ENCODE assay signal across 16 cellular contexts in genomic region chr2:127145255-127145899, GRCh38. TPM values are rescaled to one million over a fixed set of nuclear protein-coding genes. Genes with fewer than 3 reads are reported as not detected.
DNase-seq lines count a peak whose midpoint lies in the region; ATAC-seq, FAIRE-seq and TF ChIP-seq lines count a peak whose summit lies in the region.
"Had no signal": no experiment of that assay in that cellular context is flagged by ENCODE, and none has a peak within 500 bp of the region (broad histone marks: within the 10 kb centered on the region; RNA-seq: fewer than 3 reads in every experiment).

No MANE protein-coding gene starts in this region.

- no peak for FAIRE-seq in kidney (lab: Jason Lieb, UNC)

- H3K27me3 ChIP-seq in brain microvascular endothelial cell (replicated peaks) (no peaks in the 10 kb centered on the region), lower lobe of right lung (ENCODE audit: low read depth) (no peaks in the 10 kb centered on the region), transverse colon (no peaks in the 10 kb centered on the region)

- WGBS in transverse colon (ENCODE audit: low coverage in 1 of 2), 2 donors: 67% methylated on average over 1 of the region's 1 CpG; no CpG with 5 or more reads in 1 of the 2 donors

- TF ChIP-seq POLR2A in transverse colon (IDR thresholded peaks at IDR 0.05): no peak

- no peak overlapping the region for H3K27ac Mint-ChIP-seq in activated CD8-positive, alpha-beta memory T cell treated with anti-CD3 and anti-CD28 coated beads, Interleukin-2, amount 10 ng/mL, durations not matched to agents 7 days and 5 days
- H3K27ac Mint-ChIP-seq: activated naive CD4-positive, alpha-beta T cell treated with anti-CD3 and anti-CD28 coated beads, Interleukin-2, amount 10 ng/mL, durations not matched to agents 7 days and 5 days; effector memory CD8-positive, alpha-beta T cell had no signal

- no peaks in the 10 kb centered on the region for H3K36me3 Mint-ChIP-seq in activated CD8-positive, alpha-beta memory T cell treated with anti-CD3 and anti-CD28 coated beads, Interleukin-2, amount 10 ng/mL, durations not matched to agents 7 days and 5 days
- H3K36me3 Mint-ChIP-seq: activated naive CD4-positive, alpha-beta T cell treated with anti-CD3 and anti-CD28 coated beads, Interleukin-2, amount 10 ng/mL, durations not matched to agents 7 days and 5 days had no signal

- no peaks in the 10 kb centered on the region for H3K9me3 Mint-ChIP-seq in activated CD8-positive, alpha-beta memory T cell treated with anti-CD3 and anti-CD28 coated beads, Interleukin-2, amount 10 ng/mL, durations not matched to agents 7 days and 5 days (ENCODE audit: low read depth)
- H3K9me3 Mint-ChIP-seq: activated naive CD4-positive, alpha-beta T cell treated with anti-CD3 and anti-CD28 coated beads, Interleukin-2, amount 10 ng/mL, durations not matched to agents 7 days and 5 days; effector memory CD8-positive, alpha-beta T cell had no signal

- CTCF ChIA-PET in activated CD8-positive, alpha-beta memory T cell treated with anti-CD3 and anti-CD28 coated beads, Interleukin-2, amount 10 ng/mL, durations not matched to agents 7 days and 5 days (lab: Charles Lee): interaction anchor here (1.2 kb wide), 1 partner anchor 95 kb away, joined by 3 read pairs; no protein-coding TSS in a partner anchor

- H3K9ac ChIP-seq in kidney (ENCODE audit: low read length in 2 of 2): no peak overlapping the region

- in situ Hi-C loops in brain microvascular endothelial cell (cut with HindIII; ENCODE audit: low pct_ligation_motif_present, low sequenced_read_pairs): no loop called here
- in situ Hi-C loops in transverse colon (cut with MboI; ENCODE audit: low pct_ligation_motif_present in 1 of 4, low pct_unique_long_range_greater_than_20kb in 1 of 4, low sequenced_read_pairs in 3 of 4): no loop called here

- no peak overlapping the region for H3K4me3 Mint-ChIP-seq in activated CD8-positive, alpha-beta memory T cell treated with anti-CD3 and anti-CD28 coated beads, Interleukin-2, amount 10 ng/mL, durations not matched to agents 7 days and 5 days
- H3K4me3 Mint-ChIP-seq: activated naive CD4-positive, alpha-beta T cell treated with anti-CD3 and anti-CD28 coated beads, Interleukin-2, amount 10 ng/mL, durations not matched to agents 7 days and 5 days; effector memory CD8-positive, alpha-beta T cell; neural crest cell had no signal

- H3K4me1 Mint-ChIP-seq in activated CD8-positive, alpha-beta memory T cell treated with anti-CD3 and anti-CD28 coated beads, Interleukin-2, amount 10 ng/mL, durations not matched to agents 7 days and 5 days: no peaks in the 10 kb centered on the region
- H3K4me1 Mint-ChIP-seq: activated naive CD4-positive, alpha-beta T cell treated with anti-CD3 and anti-CD28 coated beads, Interleukin-2, amount 10 ng/mL, durations not matched to agents 7 days and 5 days had no signal

- peaks cover 10 to 12% of the 10 kb centered on the region in 2 donors for H3K4me1 ChIP-seq in kidney (ENCODE audit: control insufficient read depth in 1 of 2, insufficient read depth in 1 of 2, low read depth in 1 of 2, low read length in 2 of 2)
- H3K4me1 ChIP-seq in lower lobe of right lung: peaks cover 10% of the 10 kb centered on the region
- H3K4me1 ChIP-seq in transverse colon: peaks cover 0 to 6% (median 0%) of the 10 kb centered on the region in 4 donors

- no peak for TF ChIP-seq CTCF in brain microvascular endothelial cell (IDR thresholded peaks at IDR 0.05; ENCODE audit: low read depth, low read length, missing control alignments)
- no peak for TF ChIP-seq CTCF in kidney (IDR thresholded peaks at IDR 0.05; ENCODE audit: borderline replicate concordance, extremely low read depth, insufficient read depth)
- TF ChIP-seq CTCF in lower lobe of right lung (IDR thresholded peaks at IDR 0.05): no peak
- no peak for TF ChIP-seq CTCF in transverse colon (IDR thresholded peaks at IDR 0.05)

- H3K36me3 ChIP-seq in brain microvascular endothelial cell (replicated peaks) (no peaks in the 10 kb centered on the region), kidney (ENCODE audit: control insufficient read depth in 1 of 2, insufficient read depth in 2 of 2, low read length in 2 of 2) (no peaks in the 10 kb centered on the region), lower lobe of right lung (no peaks in the 10 kb centered on the region), transverse colon (no peaks in the 10 kb centered on the region)

- TF ChIP-seq EP300 in transverse colon (IDR thresholded peaks at IDR 0.05; ENCODE audit: low read depth): no peak

- ATAC-seq in activated CD8-positive, alpha-beta memory T cell treated with anti-CD3 and anti-CD28 coated beads, Interleukin-2, amount 10 ng/mL, durations not matched to agents 7 days and 5 days: no peak
- ATAC-seq in lower lobe of right lung: no peak
- ATAC-seq in HG03095 (IDR thresholded peaks at IDR 0.05; ENCODE audit: unreplicated experiment): no peak
- ATAC-seq: effector memory CD8-positive, alpha-beta T cell had no signal

- H3K9me3 ChIP-seq in kidney (ENCODE audit: control insufficient read depth in 1 of 2, low read length in 2 of 2) (no peaks in the 10 kb centered on the region), lower lobe of right lung (no peaks in the 10 kb centered on the region), transverse colon (no peaks in the 10 kb centered on the region)

- peaks cover 8% of the 10 kb centered on the region for H3K27me3 Mint-ChIP-seq in activated CD8-positive, alpha-beta memory T cell treated with anti-CD3 and anti-CD28 coated beads, Interleukin-2, amount 10 ng/mL, durations not matched to agents 7 days and 5 days

- no peak overlapping the region for H3K4me3 ChIP-seq in brain microvascular endothelial cell (ENCODE audit: low read depth, low read length)
- H3K4me3 ChIP-seq in kidney (ENCODE audit: low read length in 2 of 2): no peak overlapping the region
- H3K4me3 ChIP-seq in lower lobe of right lung: no peak overlapping the region
- H3K4me3 ChIP-seq in transverse colon: no peak overlapping the region
- H3K4me3 ChIP-seq: SK-N-MC had no signal

- DNase-seq in activated CD8-positive, alpha-beta memory T cell treated with anti-CD3 and anti-CD28 coated beads for 24 hours: peak; percentile 42
- no peak for DNase-seq in activated CD8-positive, alpha-beta memory T cell treated with anti-CD3 and anti-CD28 coated beads, Interleukin-2, amount 10 ng/mL, durations not matched to agents 7 days and 5 days
- DNase-seq in brain microvascular endothelial cell: no peak
- DNase-seq in kidney: peak; percentile 22
- peak; percentile 33 for DNase-seq in ureter (ENCODE audit: low spot score)
- DNase-seq in lower lobe of right lung: no peak
- no peak for DNase-seq in transverse colon
- DNase-seq: 8988T; activated CD4-positive, alpha-beta T cell treated with anti-CD3 and anti-CD28 coated beads for 4 hours; activated naive CD4-positive, alpha-beta T cell treated with anti-CD3 and anti-CD28 coated beads, Interleukin-2, amount 10 ng/mL, durations not matched to agents 7 days and 5 days; effector memory CD8-positive, alpha-beta T cell; NCI-H524 had no signal

- intact Hi-C loops in kidney (cut with DNase I) (no loop called here), lower lobe of right lung (cut with DNase I) (no loop called here), transverse colon (cut with DNase I; ENCODE audit: low total_unique reads) (no loop called here)

- peak overlapping the region; percentile 58 for H3K27ac ChIP-seq in brain microvascular endothelial cell
- no peak overlapping the region for H3K27ac ChIP-seq in kidney (ENCODE audit: low read depth in 2 of 2, low read length in 2 of 2)
- no peak overlapping the region for H3K27ac ChIP-seq in lower lobe of right lung
- H3K27ac ChIP-seq in transverse colon: no peak overlapping the region
- H3K27ac ChIP-seq: HL-60, SK-N-MC had no signal

RNA-seq across cellular contexts. Expression of gene BIN1, which starts 38.4 kb away (rescaled TPM):
- total RNA-seq in activated CD8-positive, alpha-beta memory T cell treated with anti-CD3 and anti-CD28 coated beads, Interleukin-2, amount 10 ng/mL, durations not matched to agents 7 days and 5 days: 100 to 1,000 TPM; 105 to 152 TPM
- total RNA-seq in kidney: 121 TPM
- 167 TPM for polyA plus RNA-seq in kidney (ENCODE audit: insufficient read depth, low read depth, low replicate concordance)
- 51.6 TPM for total RNA-seq in ureter
- total RNA-seq in lower lobe of right lung: 33.9 TPM
- 10 to 100 TPM; 33.3 to 39.7 (median 38.4) TPM for total RNA-seq in transverse colon

Comparison
In these comparisons a context has a peak if more than half of its experiments do, and no peak if none do; other contexts are left out.
1. DNase-seq: peak in activated CD8-positive, alpha-beta memory T cell treated with anti-CD3 and anti-CD28 coated beads for 24 hours (single experiment), kidney (single experiment) and ureter (single experiment); none in activated CD8-positive, alpha-beta memory T cell treated with anti-CD3 and anti-CD28 coated beads, Interleukin-2, amount 10 ng/mL, durations not matched to agents 7 days and 5 days (single experiment), brain microvascular endothelial cell (single experiment), lower lobe of right lung (single experiment) and transverse colon (single experiment).